ENCODE assay signal across 31 cellular contexts in the genomic region with DNA sequence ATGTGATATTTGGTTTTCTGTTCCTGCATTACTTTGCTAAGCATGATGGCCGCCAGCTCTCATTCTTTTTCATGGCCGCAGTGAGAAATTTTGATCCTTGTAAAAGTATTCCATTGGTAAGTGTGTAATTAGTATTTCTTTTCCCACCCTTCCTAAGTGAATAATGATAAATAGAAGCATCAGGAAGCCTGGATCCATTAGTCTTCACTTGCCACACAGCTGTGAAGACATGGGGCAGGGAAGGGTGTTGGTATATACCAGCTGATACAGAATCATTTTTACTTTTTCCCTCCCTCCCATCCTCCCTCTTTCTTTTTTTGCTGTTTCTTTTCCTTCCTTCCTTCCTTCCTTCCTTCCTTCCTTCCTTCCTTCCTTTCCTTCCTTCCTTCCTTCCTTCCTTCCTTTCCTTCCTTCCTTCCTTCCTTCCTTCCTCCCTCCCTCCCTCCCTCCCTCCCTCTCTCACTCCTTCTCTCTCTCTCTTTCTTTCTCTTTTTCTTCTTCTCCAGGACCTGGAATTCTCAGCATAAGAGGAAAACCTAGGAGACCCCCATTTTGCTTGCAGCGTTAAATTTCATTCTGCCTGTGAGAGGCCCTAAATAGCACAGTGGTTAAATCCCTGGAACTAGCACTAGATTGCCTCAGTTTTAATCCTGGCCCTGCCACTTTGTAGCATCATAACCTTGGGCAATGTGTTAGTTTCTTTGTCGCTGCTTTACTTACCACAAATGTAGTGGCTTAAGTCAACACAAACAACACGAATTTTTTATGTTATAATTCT. TPM values are rescaled to one million over a fixed set of nuclear protein-coding genes. Genes with fewer than 3 reads are reported as not detected.
"Had no signal": no experiment of that assay in that cellular context is flagged by ENCODE, and none has a peak within 500 bp of the region (broad histone marks: within the 10 kb centered on the region; RNA-seq: fewer than 3 reads in every experiment).

No MANE protein-coding gene starts in this region.

- H3K4me1 ChIP-seq: gastrocnemius medialis, left lung, lower lobe of right lung had no signal

- H3K27me3 Mint-ChIP-seq: effector memory CD8-positive, alpha-beta T cell had no signal

- FAIRE-seq: colon, endometrium, keratinocyte had no signal

- H3K27ac Mint-ChIP-seq: effector memory CD8-positive, alpha-beta T cell; endodermal cell; mesothelial cell of epicardium; naive B cell had no signal

- H3K9me3 Mint-ChIP-seq: endodermal cell, mesothelial cell of epicardium had no signal

- H3K36me3 Mint-ChIP-seq: mesothelial cell of epicardium had no signal

- H3K4me3 ChIP-seq: coronary artery, esophagus squamous epithelium, gastrocnemius medialis, heart right ventricle, left lung, lower lobe of right lung, mucosa of descending colon had no signal

- H3K27ac ChIP-seq: coronary artery, epithelial cell of prostate, esophagus squamous epithelium, gastrocnemius medialis, heart right ventricle, left lung, lower lobe of right lung had no signal

- H3K36me3 ChIP-seq: esophagus squamous epithelium, gastrocnemius medialis, heart right ventricle, left lung, lower lobe of right lung had no signal

- H3K4me3 Mint-ChIP-seq: effector memory CD8-positive, alpha-beta T cell; mesothelial cell of epicardium; naive B cell had no signal

- H3K9me3 ChIP-seq: esophagus squamous epithelium, gastrocnemius medialis, left lung, lower lobe of right lung, mucosa of descending colon had no signal

- DNase-seq: effector CD8-positive, alpha-beta T cell; effector memory CD8-positive, alpha-beta T cell; endodermal cell; erythroblast; esophagus squamous epithelium; foreskin fibroblast; foreskin melanocyte; gastrocnemius medialis; glutamatergic neuron; head of caudate nucleus; heart right ventricle; hippocampal formation; left cardiac atrium; left lung; left ventricle myocardium superior; lower lobe of right lung; mesenchymal stem cell; mucosa of descending colon; naive B cell had no signal

- ATAC-seq: effector memory CD8-positive, alpha-beta T cell; esophagus mucosa; gastrocnemius medialis; heart right ventricle; left cardiac atrium; left lung; left ventricle myocardium superior; lower lobe of right lung; mucosa of descending colon had no signal

RNA-seq across cellular contexts. Expression of a gene that starts 1.4 kb away (rescaled TPM):
- total RNA-seq: dermis microvascular lymphatic vessel endothelial cell, esophagus mucosa, gastrocnemius medialis, heart right ventricle, left cardiac atrium, left lung, left ventricle myocardium superior, lower leg skin, lower lobe of right lung, lung microvascular endothelial cell, mesenteric fat pad, mucosa of descending colon, myocyte had no signal
- polyA plus RNA-seq: heart right ventricle, keratinocyte had no signal
